In genomic region chr9:4801156-4801555, GRCh38 we compare ENCODE assay signal across 23 cellular contexts. TPM values are rescaled to one million over a fixed set of nuclear protein-coding genes. Genes with fewer than 3 reads are reported as not detected.
A peak's percentile ranks its signal among the peaks of the same experiment; 100 is the strongest.
DNase-seq lines count a peak whose midpoint lies in the region; ATAC-seq, FAIRE-seq and TF ChIP-seq lines count a peak whose summit lies in the region.
"Had no signal": no experiment of that assay in that cellular context is flagged by ENCODE, and none has a peak within 500 bp of the region (broad histone marks: within the 10 kb centered on the region; RNA-seq: fewer than 3 reads in every experiment).

No MANE protein-coding gene starts in this region.

- TF ChIP-seq POLR2A in K562 (conservative IDR thresholded peaks at IDR 0.05) (no peak), gastrocnemius medialis (IDR thresholded peaks at IDR 0.05) (no peak), Peyer's patch (IDR thresholded peaks at IDR 0.05) (no peak)

- peaks cover 18 to 29% of the 10 kb centered on the region in 2 experiments; a peak in 4 of 5 replicates for H3K4me1 ChIP-seq in K562 (replicated peaks in 1 of 2; ENCODE audit: control insufficient read depth in 2 of 2, insufficient read depth in 2 of 2, low read length in 2 of 2)
- H3K4me1 ChIP-seq in gastrocnemius medialis = peaks cover 56 to 61% of the 10 kb centered on the region in 2 donors
- H3K4me1 ChIP-seq in Peyer's patch = no peaks in the 10 kb centered on the region
- H3K4me1 ChIP-seq in right cardiac atrium (ENCODE audit: control insufficient read depth, insufficient read depth, low read length) = no peaks in the 10 kb centered on the region

- TF ChIP-seq EP300 in K562 (IDR thresholded peaks at IDR 0.05; ENCODE audit: low read length) = no peak

- peaks cover 38% of the 10 kb centered on the region for H3K36me3 ChIP-seq in K562 (ENCODE audit: control insufficient read depth, insufficient read depth, low read length)
- no peaks in the 10 kb centered on the region for H3K36me3 ChIP-seq in gastrocnemius medialis
- no peaks in the 10 kb centered on the region for H3K36me3 ChIP-seq in Peyer's patch
- H3K36me3 ChIP-seq: BE2C had no signal

- H3K4me3 ChIP-seq in K562 (no peak overlapping the region), gastrocnemius medialis (no peak overlapping the region), Peyer's patch (no peak overlapping the region), right cardiac atrium (ENCODE audit: low read length) (no peak overlapping the region)
- H3K4me3 ChIP-seq: BLaER1 had no signal

- no peak for ATAC-seq in T-helper 17 cell
- ATAC-seq in K562 = no peak
- ATAC-seq in gastrocnemius medialis = no peak
- ATAC-seq in right cardiac atrium = no peak

- no peaks in the 10 kb centered on the region for H3K9me1 ChIP-seq in K562 (ENCODE audit: control insufficient read depth, insufficient read depth, low read length)

- DNase-seq in T-helper 17 cell (no peak), K562 (ENCODE audit: extremely low read depth in 1 of 4, low spot score in 3 of 4) (no peak), gastrocnemius medialis (no peak), NCI-H748 treated with DMSO at 0.1 percent for 48 hours (lab: John Stamatoyannopoulos, UW) (no peak), Peyer's patch (no peak), right cardiac atrium (no peak)
- DNase-seq: 8988T; ACHN; BE2C; CD4-positive, alpha-beta memory T cell; CD4-positive, CD25-positive, alpha-beta regulatory T cell; CD8-positive, alpha-beta memory T cell; COR-L47; DMS 273 treated with DMSO at 0.1 percent for 48 hours; DMS153; DMS53; DMS79; GF-D8 had no signal

- WGBS in K562 (ENCODE audit: insufficient coverage, low coverage, missing lambda C conversion rate) = 83% methylated on average over 6 of the region's 6 CpGs
- WGBS in right cardiac atrium = 96% methylated on average over 6 of the region's 6 CpGs

- CTCF ChIA-PET in K562 (lab: Yijun Ruan, JAX; ENCODE audit: low intra/inter-chr PET ratio) = no interaction called here

- no peaks in the 10 kb centered on the region for H3K36me3 Mint-ChIP-seq in T-helper 17 cell (ENCODE audit: low read depth)
- H3K36me3 Mint-ChIP-seq: CD14-positive monocyte had no signal

- H3K27ac Mint-ChIP-seq in T-helper 17 cell = peak overlapping the region; percentile 3
- H3K27ac Mint-ChIP-seq: CD14-positive monocyte; CD4-positive, CD25-positive, alpha-beta regulatory T cell; CD8-positive, alpha-beta memory T cell had no signal

- BruUV-seq in K562 (replicated peaks; lab: Mats Ljungman, UMichigan) = no TSS peak

- peaks cover 25% of the 10 kb centered on the region for H3K4me1 Mint-ChIP-seq in T-helper 17 cell

- no peak overlapping the region for H3K4me3 Mint-ChIP-seq in T-helper 17 cell
- H3K4me3 Mint-ChIP-seq: CD14-positive monocyte; CD4-positive, alpha-beta memory T cell; CD8-positive, alpha-beta memory T cell had no signal

- peaks cover 2% of the 10 kb centered on the region for H3K9me3 ChIP-seq in T-helper 17 cell (ENCODE audit: control insufficient read depth, low read length, poor library complexity, severe bottlenecking)
- H3K9me3 ChIP-seq in K562 (replicated peaks; ENCODE audit: control insufficient read depth, insufficient read depth, low read depth, low read length) = peaks cover 17% of the 10 kb centered on the region
- H3K9me3 ChIP-seq in gastrocnemius medialis = no peaks in the 10 kb centered on the region
- H3K9me3 ChIP-seq in Peyer's patch = no peaks in the 10 kb centered on the region
- H3K9me3 ChIP-seq in right cardiac atrium (ENCODE audit: control insufficient read depth, low read length) = no peaks in the 10 kb centered on the region
- H3K9me3 ChIP-seq: BE2C had no signal

- intact Hi-C loops in K562 (cut with micrococcal nuclease) = no loop called here
- intact Hi-C loops in gastrocnemius medialis (cut with DNase I; ENCODE audit: low total_unique reads) = loop anchor here (5.0 kb wide), 1 partner anchor 826 kb away; the partner anchor contains the start of gene RIC1
- intact Hi-C loops in right cardiac atrium (cut with DNase I) = no loop called here

- no peak for TF ChIP-seq CTCF in K562 (IDR thresholded peaks at IDR 0.05 in 2 of 3, conservative IDR thresholded peaks at IDR 0.05 in 1 of 3; ENCODE audit: insufficient read depth in 2 of 3, low read depth in 1 of 3, low read length in 3 of 3)
- TF ChIP-seq CTCF in gastrocnemius medialis (IDR thresholded peaks at IDR 0.05 in 4 of 5, conservative IDR thresholded peaks at IDR 0.05 in 1 of 5) = no peak
- no peak for TF ChIP-seq CTCF in Peyer's patch (IDR thresholded peaks at IDR 0.05)

- no peak overlapping the region for H3K9ac ChIP-seq in K562 (ENCODE audit: insufficient read depth in 1 of 2, low read depth in 2 of 2, low read length in 2 of 2)
- H3K9ac ChIP-seq: BLaER1 had no signal

- H3K79me2 ChIP-seq in K562 (ENCODE audit: control insufficient read depth, insufficient read depth, low read length) = peaks cover 99% of the 10 kb centered on the region

- no peak overlapping the region for H3K27ac ChIP-seq in K562 (ENCODE audit: extremely low read depth, low read depth, low read length)
- H3K27ac ChIP-seq in gastrocnemius medialis = peak overlapping the region; percentile 87 to 96 (median 91)
- H3K27ac ChIP-seq in Peyer's patch = no peak overlapping the region
- no peak overlapping the region for H3K27ac ChIP-seq in right cardiac atrium (ENCODE audit: low read length)
- H3K27ac ChIP-seq: BLaER1 had no signal

- no peak overlapping the region for H2AFZ ChIP-seq in K562 (ENCODE audit: low read depth, low read length)

- no peak for TF ChIP-seq RAD21 in K562 (CRISPR knock-in tag; conservative IDR thresholded peaks at IDR 0.05 in 1 of 2, IDR thresholded peaks at IDR 0.05 in 1 of 2)

- no peaks in the 10 kb centered on the region for H4K20me1 ChIP-seq in K562 (replicated peaks; ENCODE audit: control insufficient read depth, insufficient read depth, low read length)

- in situ Hi-C loops in K562 (cut with MboI) (no loop called here), gastrocnemius medialis (cut with MboI; ENCODE audit: low sequenced_read_pairs in 4 of 4) (loop anchor here in 1 of 4 donors (25.0 kb wide), 1 partner anchor 89 kb away; no protein-coding TSS in a partner anchor)

- POLR2A ChIA-PET in K562 (lab: Yijun Ruan, JAX) = no interaction called here

- no peaks in the 10 kb centered on the region for H3K27me3 Mint-ChIP-seq in T-helper 17 cell
- H3K27me3 Mint-ChIP-seq: CD4-positive, alpha-beta memory T cell; CD4-positive, CD25-positive, alpha-beta regulatory T cell; CD8-positive, alpha-beta memory T cell had no signal

- H3K27me3 ChIP-seq in K562 (ENCODE audit: control insufficient read depth in 2 of 2, insufficient read depth in 2 of 2, low read length in 2 of 2) (no peaks in the 10 kb centered on the region), gastrocnemius medialis (no peaks in the 10 kb centered on the region), Peyer's patch (no peaks in the 10 kb centered on the region), right cardiac atrium (ENCODE audit: control insufficient read depth, insufficient read depth) (no peaks in the 10 kb centered on the region)
- H3K27me3 ChIP-seq: BE2C, BLaER1 had no signal

- FAIRE-seq in K562 (lab: Jason Lieb, UNC) = peak; percentile 15
- FAIRE-seq: A204.1, G401.6, GM19239 had no signal

- no peak overlapping the region for H3K4me2 ChIP-seq in K562 (ENCODE audit: insufficient read depth, low read length)
- H3K4me2 ChIP-seq: BLaER1 had no signal

TF ChIP-seq in K562, 482 proteins besides CTCF, POLR2A, EP300 and RAD21 (continues in another document):
- TF ChIP-seq FOXJ3 (CRISPR knock-in tag; IDR thresholded peaks at IDR 0.05) = no peak
- TF ChIP-seq ZNF217 (CRISPR knock-in tag; IDR thresholded peaks at IDR 0.05) = no peak
- TF ChIP-seq DMBX1 (CRISPR knock-in tag; IDR thresholded peaks at IDR 0.05; ENCODE audit: borderline replicate concordance) = no peak
- no peak for TF ChIP-seq ILK (tag; IDR thresholded peaks at IDR 0.05; ENCODE audit: borderline replicate concordance, low read depth)
- TF ChIP-seq SMARCB1 (IDR thresholded peaks at IDR 0.05; ENCODE audit: insufficient read length, low read depth) = no peak

RNA-seq across cellular contexts. Expression of gene RCL1, which starts 8.4 kb away (rescaled TPM):
- total RNA-seq in T-helper 17 cell = 10 to 100 TPM; 23.5 to 28.1 TPM
- total RNA-seq in K562 (2011; cell fraction: chromatin; rRNA removed; ENCODE audit: low replicate concordance) = 60.6 and 89.3 TPM in 2 replicates
- total RNA-seq in K562 (2011; cell fraction: nucleolus; rRNA removed) = 32.9 and 33.2 TPM in 2 replicates
- 50.7 and 56.7 TPM in 2 replicates for total RNA-seq in K562 (2011; cell fraction: nucleoplasm; rRNA removed)
- total RNA-seq in K562 (2014; rRNA removed) = 47.4 and 53.9 TPM in 2 replicates
- total RNA-seq in K562 (2014; rRNA removed; fragmentation: Illumina TruSeq; extraction: Trizol) = 35.7 and 37.7 TPM in 2 replicates
- total RNA-seq in K562 (2015; rRNA removed; fragmentation: Illumina TruSeq; extraction: Trizol) = 38.2 and 38.6 TPM in 2 replicates
- total RNA-seq in K562 (2021) = 46.4 and 47.5 TPM in 2 replicates
- 24.0 and 40.9 TPM in 2 replicates for polyA plus RNA-seq in K562 (2011; rRNA removed)
- 32.2 and 52.1 TPM in 2 replicates for polyA plus RNA-seq in K562 (2011; cell fraction: cytosol; rRNA removed)
- 45.1 and 54.2 TPM in 2 replicates for polyA plus RNA-seq in K562 (2011; cell fraction: nucleus; rRNA removed)
- polyA plus RNA-seq in K562 (2012) = 32.1 and 45.8 TPM in 2 replicates
- polyA plus RNA-seq in K562 (2014; fragmentation: Illumina TruSeq; extraction: Trizol) = 61.6 and 67.7 TPM in 2 replicates
- polyA plus RNA-seq in K562 (2014; fragmentation: Nextera tagmentation; extraction: Ambion mirVana) = 10 to 100 TPM; 36.9 to 46.1 TPM
- polyA plus RNA-seq in K562 (2014; rRNA removed) = 34.3 and 37.4 TPM in 2 replicates
- polyA minus RNA-seq in K562 (2011; rRNA and poly(A)+ RNA removed) = 37.0 and 57.9 TPM in 2 replicates
- 28.0 and 32.1 TPM in 2 replicates for polyA minus RNA-seq in K562 (2011; cell fraction: cytosol; rRNA and poly(A)+ RNA removed)
- 52.6 and 116 TPM in 2 replicates for polyA minus RNA-seq in K562 (2011; cell fraction: nucleus; rRNA and poly(A)+ RNA removed)
- total RNA-seq in gastrocnemius medialis = 10 to 100 TPM; 18.8 to 62.4 (median 26.2) TPM
- total RNA-seq in Peyer's patch = 10 to 100 TPM in 3 of 4 donors, 1 to 10 TPM in 1; 7.4 to 28.1 (median 19.5) TPM
- 1 to 10 TPM; 6.1 to 8.1 (median 6.6) TPM for total RNA-seq in right cardiac atrium
- polyA plus RNA-seq in right cardiac atrium = 4.8 TPM

Comparison
In these comparisons a context has a peak if more than half of its experiments do, and no peak if none do; other contexts are left out.
1. H3K27ac ChIP-seq: peak in gastrocnemius medialis (4 of 4); none in K562 (single experiment), Peyer's patch (0 of 4) and right cardiac atrium (single experiment).